In the genomic region with DNA sequence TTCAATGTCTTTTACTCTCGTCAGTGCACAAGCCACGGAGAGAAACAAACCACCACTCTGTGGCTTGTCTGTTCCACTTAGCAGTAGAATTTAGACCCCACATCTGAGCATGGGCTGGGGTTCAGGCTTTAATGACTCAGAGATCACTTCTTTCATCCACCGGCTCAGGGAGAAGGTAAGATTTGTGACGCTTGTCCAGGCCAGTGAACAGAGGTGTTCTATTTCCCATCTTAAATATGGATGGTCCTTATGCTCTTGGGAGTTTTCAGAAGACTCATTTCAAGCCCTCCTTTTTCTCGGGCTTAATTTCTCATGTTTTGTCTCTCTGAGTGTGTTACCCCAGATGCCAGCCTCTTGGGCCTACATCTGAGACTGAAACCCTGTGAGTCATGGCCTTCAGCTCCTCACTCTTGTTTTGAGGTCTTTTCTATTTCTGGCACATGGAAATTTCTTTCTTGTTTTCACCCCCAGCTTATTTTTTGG, we compare ENCODE assay signal across 9 cellular contexts.
A peak's percentile ranks its signal among the peaks of the same experiment; 100 is the strongest.
DNase-seq lines count a peak whose midpoint lies in the region; ATAC-seq lines count a peak whose summit lies in the region.
"Had no signal": no experiment of that assay in that cellular context is flagged by ENCODE, and none has a peak within 500 bp of the region (broad histone marks: within the 10 kb centered on the region; RNA-seq: fewer than 3 reads in every experiment).

No MANE protein-coding gene starts in this region.

- DNase-seq in stimulated activated CD4-positive, alpha-beta T cell treated with anti-CD3 and anti-CD28 coated beads, Interleukin-12 subunit alpha, Interleukin-12 subunit beta, amount 100 ng/mL, for 4 hours: peak; percentile 2
- DNase-seq in left lobe of liver (ENCODE audit: low spot score) (no peak), sciatic nerve (ENCODE audit: low spot score) (no peak), hippocampal formation (lab: John Stamatoyannopoulos, UW) (no peak), NCI-H446 treated with DMSO at 0.1 percent for 48 hours (lab: John Stamatoyannopoulos, UW) (no peak)
- DNase-seq: T-cell had no signal

- intact Hi-C loops in sciatic nerve (cut with DNase I): no loop called here

- peak; percentile 95 for ATAC-seq in GM18873 (IDR thresholded peaks at IDR 0.05; ENCODE audit: low FRiP score, unreplicated experiment)
- peak; percentile 99 for ATAC-seq in GM21717 (IDR thresholded peaks at IDR 0.05; ENCODE audit: unreplicated experiment)
- ATAC-seq in HG03457 (IDR thresholded peaks at IDR 0.05; ENCODE audit: unreplicated experiment): peak; percentile 97
- no peak for ATAC-seq in left lobe of liver
- no peak for ATAC-seq in sciatic nerve
- ATAC-seq: T-cell had no signal

Comparison
In these comparisons a context has a peak if more than half of its experiments do, and no peak if none do; other contexts are left out.
1. ATAC-seq: peak in GM18873 (single experiment), GM21717 (single experiment) and HG03457 (single experiment); none in left lobe of liver (single experiment) and sciatic nerve (single experiment).